ENCODE assay signal across 31 cellular contexts in the genomic region with DNA sequence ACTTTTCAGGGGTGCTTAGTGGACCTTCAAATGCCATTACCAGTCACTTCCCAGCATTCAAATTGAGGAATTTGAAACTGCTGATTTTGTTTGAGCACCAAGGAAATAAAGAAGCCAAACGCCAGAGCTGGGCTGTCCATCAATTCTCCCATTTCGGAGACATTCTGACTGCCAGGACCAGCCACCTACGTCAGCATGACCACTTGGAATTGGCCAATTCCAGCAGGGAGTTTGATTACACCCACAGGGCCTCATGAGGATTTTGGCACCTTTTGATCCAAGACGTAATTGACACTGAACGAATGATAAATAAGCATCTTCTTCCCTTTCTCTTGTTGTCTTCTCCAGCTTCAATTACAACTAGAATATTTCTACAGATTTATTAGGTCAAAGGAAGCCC. TPM values are rescaled to one million over a fixed set of nuclear protein-coding genes. Genes with fewer than 3 reads are reported as not detected.
"Had no signal": no experiment of that assay in that cellular context is flagged by ENCODE, and none has a peak within 500 bp of the region (broad histone marks: within the 10 kb centered on the region; RNA-seq: fewer than 3 reads in every experiment).

No MANE protein-coding gene starts in this region.

- H3K4me3 Mint-ChIP-seq: immature natural killer cell; mesothelial cell of epicardium; naive B cell; natural killer cell; nephron progenitor cell; neural progenitor cell; stimulated activated naive B cell treated with anti-CD40 and anti-IgM and Interleukin-4, amounts not matched to agents 10 μg/mL and 1 μg/mL and 100 μg/mL, for 72 hours had no signal

- H3K36me3 Mint-ChIP-seq: immature natural killer cell; mesothelial cell of epicardium; natural killer cell; neural progenitor cell; stimulated activated naive B cell treated with anti-CD40 and anti-IgM and Interleukin-4, amounts not matched to agents 10 μg/mL and 1 μg/mL and 100 μg/mL, for 72 hours had no signal

- H3K27me3 Mint-ChIP-seq: naive B cell; stimulated activated naive B cell treated with anti-CD40 and anti-IgM and Interleukin-4, amounts not matched to agents 10 μg/mL and 1 μg/mL and 100 μg/mL, for 72 hours had no signal

- H3K36me3 ChIP-seq: left ventricle myocardium inferior, neural progenitor cell, neutrophil, ovary, right atrium auricular region, right lobe of liver, stomach, thoracic aorta, tibial artery, upper lobe of right lung had no signal

- H3K27ac Mint-ChIP-seq: mesothelial cell of epicardium; naive B cell; nephron progenitor cell; neural progenitor cell; stimulated activated naive B cell treated with anti-CD40 and anti-IgM and Interleukin-4, amounts not matched to agents 10 μg/mL and 1 μg/mL and 100 μg/mL, for 72 hours had no signal

- H3K4me1 Mint-ChIP-seq: mesothelial cell of epicardium, neural progenitor cell had no signal

- H3K27ac ChIP-seq: left ventricle myocardium inferior, neural progenitor cell, neutrophil, ovary, right atrium auricular region, right lobe of liver, skin epidermis, stomach, thoracic aorta, tibial artery, upper lobe of right lung had no signal

- H2AFZ ChIP-seq: neural progenitor cell had no signal

- H3K4me3 ChIP-seq: left ventricle myocardium inferior, lung, neural progenitor cell, ovary, right atrium auricular region, right lobe of liver, skin epidermis, stomach, thoracic aorta, tibial artery, upper lobe of right lung had no signal

- H3K9ac ChIP-seq: neural progenitor cell had no signal

- H3K27me3 ChIP-seq: neural progenitor cell, neutrophil, ovary, right atrium auricular region, right lobe of liver, stomach, tibial artery, upper lobe of right lung had no signal

- H3K9me3 Mint-ChIP-seq: immature natural killer cell, natural killer cell, nephron progenitor cell, neural progenitor cell had no signal

- DNase-seq: hypothalamus; immature natural killer cell; kidney; left ventricle myocardium inferior; mesendoderm; naive B cell; natural killer cell; nephron progenitor cell; occipital lobe; ovary; posterior cingulate gyrus; right lobe of liver; stimulated activated CD4-positive, alpha-beta T cell treated with anti-CD3 and anti-CD28 coated beads, Interleukin-12 subunit alpha, Interleukin-12 subunit beta, amount 100 ng/mL, for 4 hours; stimulated activated CD4-positive, alpha-beta T cell treated with anti-CD3 and anti-CD28 coated beads, Interleukin-15, amount 100 ng/mL, for 24 hours; stimulated activated CD4-positive, alpha-beta T cell treated with anti-CD3 and anti-CD28 coated beads, Interleukin-2, amount 100 ng/mL, for 24 hours; stimulated activated CD4-positive, alpha-beta T cell treated with anti-CD3 and anti-CD28 coated beads, Interleukin-4, amount 100 ng/mL, for 1 hour; stimulated activated naive B cell treated with anti-CD40 and anti-IgM and Interleukin-4, amounts not matched to agents 10 μg/mL and 1 μg/mL and 100 μg/mL, for 72 hours; stimulated activated naive CD8-positive, alpha-beta T cell treated with anti-CD3 and anti-CD28 coated beads, Interleukin-15, Interleukin-2, amounts not matched to agents 100 U/mL and 50 U/mL, for 24 hours; stomach; tibial artery; trophoblast cell; upper lobe of right lung had no signal

- H3K9me3 ChIP-seq: neutrophil, ovary, right atrium auricular region, right lobe of liver, stomach, thoracic aorta, tibial artery, upper lobe of right lung had no signal

- ATAC-seq: natural killer cell; stimulated activated naive B cell treated with anti-CD40 and anti-IgM and Interleukin-4, amounts not matched to agents 10 μg/mL and 1 μg/mL and 100 μg/mL, for 72 hours; stimulated activated naive CD8-positive, alpha-beta T cell treated with anti-CD3 and anti-CD28 coated beads, Interleukin-15, Interleukin-2, amounts not matched to agents 100 U/mL and 50 U/mL, for 24 hours; upper lobe of right lung had no signal

- H3K4me2 ChIP-seq: neural progenitor cell had no signal

- H3K4me1 ChIP-seq: left ventricle myocardium inferior, neural progenitor cell, right atrium auricular region, stomach, tibial artery, upper lobe of right lung had no signal

RNA-seq across cellular contexts. Expression of a gene that starts 40.2 kb away (rescaled TPM):
- total RNA-seq: left ventricle myocardium inferior, pulmonary artery endothelial cell, renal cortical epithelial cell, right atrium auricular region had no signal
